In genomic region chr1:33080885-33081553, GRCh38 we compare ENCODE assay signal across 8 cellular contexts. TPM values are rescaled to one million over a fixed set of nuclear protein-coding genes. Genes with fewer than 3 reads are reported as not detected.
DNase-seq lines count a peak whose midpoint lies in the region; ATAC-seq and TF ChIP-seq lines count a peak whose summit lies in the region.

AZIN2 (plus strand) TSS chr1:33081153; CDS start chr1:33082250, 1,097 bp downstream.

- peaks cover 10 to 14% (median 10%) of the 10 kb centered on the region in 3 donors for H3K4me1 Mint-ChIP-seq in IgD-negative memory B cell
- H3K4me1 Mint-ChIP-seq in activated T-cell treated with anti-CD3 and anti-CD28 coated beads, Interleukin-2, amount 50 U/mL, for 72 hours (ENCODE audit: low read depth): peaks cover 13% of the 10 kb centered on the region

- H3K27me3 Mint-ChIP-seq in IgD-negative memory B cell: peaks cover 11% of the 10 kb centered on the region
- peaks cover 7% of the 10 kb centered on the region for H3K27me3 Mint-ChIP-seq in activated T-cell treated with anti-CD3 and anti-CD28 coated beads, Interleukin-2, amount 50 U/mL, for 72 hours (ENCODE audit: low read depth)

- peak within 1 kb of the TSS in 2 of 3 donors; percentile 61 to 91 for H3K27ac Mint-ChIP-seq in IgD-negative memory B cell
- peak within 1 kb of the TSS; percentile 48 for H3K27ac Mint-ChIP-seq in activated T-cell treated with anti-CD3 and anti-CD28 coated beads, Interleukin-2, amount 50 U/mL, for 72 hours

- peak in 2 of 4 donors; percentile 67 for TF ChIP-seq POLR2A in esophagus squamous epithelium (IDR thresholded peaks at IDR 0.05)

- no peaks in the 10 kb centered on the region for H3K36me3 ChIP-seq in esophagus squamous epithelium
- H3K36me3 ChIP-seq in muscle layer of duodenum (ENCODE audit: control insufficient read depth in 1 of 2, insufficient read depth in 2 of 2, low read length in 2 of 2): no peaks in the 10 kb centered on the region

- peak; percentile 93 for ATAC-seq in GM21576 (IDR thresholded peaks at IDR 0.05; ENCODE audit: unreplicated experiment)
- ATAC-seq in activated T-cell treated with anti-CD3 and anti-CD28 coated beads, Interleukin-2, amount 50 U/mL, for 72 hours (replicated peaks in 1 of 2): peak; percentile 100

- TF ChIP-seq CTCF in esophagus squamous epithelium (IDR thresholded peaks at IDR 0.05): no peak

- H3K9me3 ChIP-seq in esophagus squamous epithelium (no peaks in the 10 kb centered on the region), muscle layer of duodenum (ENCODE audit: control insufficient read depth in 1 of 2, low read length in 2 of 2) (no peaks in the 10 kb centered on the region)

- intact Hi-C loops in esophagus squamous epithelium (cut with DNase I): loop anchor here (10.0 kb wide), 1 partner anchor 156 kb away; no protein-coding TSS in a partner anchor

- H3K4me3 Mint-ChIP-seq in IgD-negative memory B cell: peak within 1 kb of the TSS; percentile 82 to 93 (median 88)
- peak within 1 kb of the TSS; percentile 80 to 89 for H3K4me3 Mint-ChIP-seq in activated T-cell treated with anti-CD3 and anti-CD28 coated beads, Interleukin-2, amount 50 U/mL, for 72 hours

- peaks cover 1% of the 10 kb centered on the region for H3K36me3 Mint-ChIP-seq in IgD-negative memory B cell
- no peaks in the 10 kb centered on the region for H3K36me3 Mint-ChIP-seq in activated T-cell treated with anti-CD3 and anti-CD28 coated beads, Interleukin-2, amount 50 U/mL, for 72 hours (ENCODE audit: insufficient read depth in 2 of 2)

- 0 to 1% methylated on average over 5 to 17 of the region's 52 CpGs for WGBS in esophagus squamous epithelium, 2 donors

- peak within 1 kb of the TSS in 3 of 4 donors; percentile 18 to 64 (median 60) for H3K27ac ChIP-seq in esophagus squamous epithelium
- no peak within 1 kb of the TSS for H3K27ac ChIP-seq in muscle layer of duodenum (ENCODE audit: low read length)

- DNase-seq in DMS 273 treated with DMSO at 0.1 percent for 48 hours (lab: John Stamatoyannopoulos, UW) (peak; percentile 87), OCI-M1 (lab: John Stamatoyannopoulos, UW) (peak; percentile 91), esophagus squamous epithelium (lab: John Stamatoyannopoulos, UW) (peak; percentile 84)
- peak; percentile 98 for DNase-seq in activated T-cell treated with anti-CD3 and anti-CD28 coated beads, Interleukin-2, amount 50 U/mL, for 72 hours
- DNase-seq in stimulated activated CD8-positive, alpha-beta memory T cell treated with anti-CD3 and anti-CD28 coated beads, Interleukin-7, amount 100 ng/mL, for 1 hour (ENCODE audit: low read depth in 2 of 2): peak; percentile 96 to 97

- H3K4me3 ChIP-seq in esophagus squamous epithelium (peak within 1 kb of the TSS; percentile 60 to 82 (median 78)), muscle layer of duodenum (ENCODE audit: low read depth in 1 of 2, low read length in 2 of 2) (peak within 1 kb of the TSS; percentile 74 to 77)

- H3K4me1 ChIP-seq in esophagus squamous epithelium (peaks cover 12 to 27% (median 17%) of the 10 kb centered on the region in 3 donors), muscle layer of duodenum (ENCODE audit: control insufficient read depth in 1 of 2, insufficient read depth in 2 of 2, low read length in 2 of 2) (peaks cover 0 to 18% of the 10 kb centered on the region in 2 donors)

- peaks cover 0 to 3% (median 0%) of the 10 kb centered on the region in 4 donors for H3K27me3 ChIP-seq in esophagus squamous epithelium
- no peaks in the 10 kb centered on the region for H3K27me3 ChIP-seq in muscle layer of duodenum (ENCODE audit: low read depth, low read length)

- H3K9me3 Mint-ChIP-seq in IgD-negative memory B cell: no peaks in the 10 kb centered on the region
- no peaks in the 10 kb centered on the region for H3K9me3 Mint-ChIP-seq in activated T-cell treated with anti-CD3 and anti-CD28 coated beads, Interleukin-2, amount 50 U/mL, for 72 hours

RNA-seq across cellular contexts. Expression of gene AZIN2, which starts in this region (rescaled TPM):
- 0.80 TPM for polyA plus RNA-seq in IgD-negative memory B cell
- total RNA-seq in activated T-cell treated with anti-CD3 and anti-CD28 coated beads, Interleukin-2, amount 50 U/mL, for 72 hours: 1 to 10 TPM; 2.5 to 4.1 TPM
- total RNA-seq in esophagus squamous epithelium: 1 to 10 TPM in 1 of 4 donors, under 1 TPM in 3; 0.27 to 1.5 (median 0.61) TPM
